Comparison of ENCODE assay signal across 16 cellular contexts in the genomic region with DNA sequence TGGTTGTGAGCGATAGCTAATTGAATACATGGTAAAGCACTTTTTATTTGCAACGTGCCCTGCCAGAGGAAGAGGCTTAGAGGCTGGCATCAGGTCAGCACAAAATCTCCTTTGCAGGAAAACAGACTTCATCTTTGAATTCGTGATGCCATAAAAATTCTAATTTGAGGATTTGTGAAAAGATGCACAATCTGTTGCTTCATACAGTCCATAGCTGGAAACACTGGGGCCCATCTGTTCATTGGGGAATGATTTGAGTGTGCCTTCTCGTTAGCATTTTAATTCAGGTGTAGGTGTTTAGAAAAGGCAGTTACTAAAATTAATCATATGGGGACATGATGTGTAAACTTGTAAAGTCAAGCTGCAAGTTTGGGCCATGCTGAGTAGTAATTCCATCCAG.
DNase-seq lines count a peak whose midpoint lies in the region; ATAC-seq and TF ChIP-seq lines count a peak whose summit lies in the region.
"Had no signal": no experiment of that assay in that cellular context is flagged by ENCODE, and none has a peak within 500 bp of the region (broad histone marks: within the 10 kb centered on the region; RNA-seq: fewer than 3 reads in every experiment).

No MANE protein-coding gene starts in this region.

- TF ChIP-seq CTCF in gastroesophageal sphincter (IDR thresholded peaks at IDR 0.05) = no peak

- H3K9me3 ChIP-seq in gastroesophageal sphincter = peaks cover 0 to 10% (median 0%) of the 10 kb centered on the region in 3 donors
- H3K9me3 ChIP-seq: Caco-2 had no signal

- H3K27ac Mint-ChIP-seq in activated naive CD4-positive, alpha-beta T cell treated with anti-CD3 and anti-CD28 coated beads, Interleukin-2, amount 50 U/mL, for 72 hours = no peak overlapping the region
- H3K27ac Mint-ChIP-seq: CD8-positive, alpha-beta memory T cell had no signal

- H3K4me3 ChIP-seq in gastroesophageal sphincter = no peak overlapping the region
- H3K4me3 ChIP-seq: BLaER1, GM12878 had no signal

- DNase-seq in Ammon's horn (ENCODE audit: low spot score) (peak; percentile 27), NCI-H1694 (lab: John Stamatoyannopoulos, UW) (peak; percentile 24), NCI-H524 (lab: John Stamatoyannopoulos, UW) (peak; percentile 53 to 85), cerebellum (ENCODE audit: low spot score) (peak; percentile 28), HPDE6-E6E7 (ENCODE audit: extremely low spot score) (no peak)
- no peak for DNase-seq in activated naive CD4-positive, alpha-beta T cell treated with anti-CD3 and anti-CD28 coated beads, Interleukin-2, amount 50 U/mL, for 72 hours (ENCODE audit: low spot score in 2 of 2)
- DNase-seq: Caco-2; CD8-positive, alpha-beta memory T cell; GOT3; H9 had no signal

- no peaks in the 10 kb centered on the region for H3K36me3 ChIP-seq in gastroesophageal sphincter
- H3K36me3 ChIP-seq: BLaER1 had no signal

- ATAC-seq in gastroesophageal sphincter = no peak
- no peak for ATAC-seq in GM18511 (IDR thresholded peaks at IDR 0.05; ENCODE audit: unreplicated experiment)
- no peak for ATAC-seq in activated naive CD4-positive, alpha-beta T cell treated with anti-CD3 and anti-CD28 coated beads, Interleukin-2, amount 50 U/mL, for 72 hours
- ATAC-seq: GM12878, HepG2 had no signal

- H3K36me3 Mint-ChIP-seq in activated naive CD4-positive, alpha-beta T cell treated with anti-CD3 and anti-CD28 coated beads, Interleukin-2, amount 50 U/mL, for 72 hours = no peaks in the 10 kb centered on the region
- H3K36me3 Mint-ChIP-seq: CD8-positive, alpha-beta memory T cell had no signal

- no peak overlapping the region for H3K27ac ChIP-seq in gastroesophageal sphincter
- H3K27ac ChIP-seq: 22Rv1, BLaER1 had no signal

- H3K4me1 ChIP-seq in gastroesophageal sphincter = no peaks in the 10 kb centered on the region
- H3K4me1 ChIP-seq: BLaER1, Caco-2 had no signal

- no peak for TF ChIP-seq EP300 in gastroesophageal sphincter (IDR thresholded peaks at IDR 0.05)

- no peaks in the 10 kb centered on the region for H3K27me3 ChIP-seq in gastroesophageal sphincter
- H3K27me3 ChIP-seq: BLaER1 had no signal

- TF ChIP-seq POLR2A in gastroesophageal sphincter (IDR thresholded peaks at IDR 0.05) = no peak

- H3K9me3 Mint-ChIP-seq in activated naive CD4-positive, alpha-beta T cell treated with anti-CD3 and anti-CD28 coated beads, Interleukin-2, amount 50 U/mL, for 72 hours = peaks cover 0 to 20% of the 10 kb centered on the region in 2 donors

- 65 to 84% methylated on average over 4 of the region's 4 CpGs for WGBS in gastroesophageal sphincter (ENCODE audit: low coverage in 1 of 2), 2 donors

Comparison
In these comparisons a context has a peak if more than half of its experiments do, and no peak if none do; other contexts are left out.
1. DNase-seq: peak in Ammon's horn (single experiment), NCI-H1694 (single experiment), NCI-H524 (2 of 2) and cerebellum (single experiment); none in HPDE6-E6E7 (single experiment) and activated naive CD4-positive, alpha-beta T cell treated with anti-CD3 and anti-CD28 coated beads, Interleukin-2, amount 50 U/mL, for 72 hours (0 of 2).